ENCODE assay signal across 1 cellular context in genomic region chr16:12678983-12679382, GRCh38.
TF ChIP-seq lines count a peak whose summit lies in the region.

No MANE protein-coding gene starts in this region.

TF ChIP-seq in HepG2, 621 proteins besides CTCF, POLR2A, EP300 and RAD21 (continued from another document and continues in another):
- TF ChIP-seq, protein P1, sequence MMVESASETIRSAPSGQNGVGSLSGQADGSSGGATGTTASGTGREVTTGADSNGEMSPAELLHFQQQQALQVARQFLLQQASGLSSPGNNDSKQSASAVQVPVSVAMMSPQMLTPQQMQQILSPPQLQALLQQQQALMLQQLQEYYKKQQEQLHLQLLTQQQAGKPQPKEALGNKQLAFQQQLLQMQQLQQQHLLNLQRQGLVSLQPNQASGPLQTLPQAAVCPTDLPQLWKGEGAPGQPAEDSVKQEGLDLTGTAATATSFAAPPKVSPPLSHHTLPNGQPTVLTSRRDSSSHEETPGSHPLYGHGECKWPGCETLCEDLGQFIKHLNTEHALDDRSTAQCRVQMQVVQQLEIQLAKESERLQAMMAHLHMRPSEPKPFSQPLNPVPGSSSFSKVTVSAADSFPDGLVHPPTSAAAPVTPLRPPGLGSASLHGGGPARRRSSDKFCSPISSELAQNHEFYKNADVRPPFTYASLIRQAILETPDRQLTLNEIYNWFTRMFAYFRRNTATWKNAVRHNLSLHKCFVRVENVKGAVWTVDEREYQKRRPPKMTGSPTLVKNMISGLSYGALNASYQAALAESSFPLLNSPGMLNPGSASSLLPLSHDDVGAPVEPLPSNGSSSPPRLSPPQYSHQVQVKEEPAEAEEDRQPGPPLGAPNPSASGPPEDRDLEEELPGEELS (CRISPR knock-in tag; IDR thresholded peaks at IDR 0.05): peak; percentile 50
- TF ChIP-seq HMGXB4 (CRISPR knock-in tag; IDR thresholded peaks at IDR 0.05; ENCODE audit: borderline replicate concordance in 1 of 2, low read depth in 1 of 2) (no peak), ETV5 (CRISPR knock-in tag; IDR thresholded peaks at IDR 0.05; ENCODE audit: borderline replicate concordance) (peak; percentile 17; the same call in 1 of the 2 replicates), ZBTB3 (CRISPR knock-in tag; IDR thresholded peaks at IDR 0.05; ENCODE audit: borderline replicate concordance, low read depth) (no peak), CEBPG (CRISPR knock-in tag; IDR thresholded peaks at IDR 0.05) (peak; percentile 35; the same call in 1 of the 2 replicates), NCOA2 (CRISPR knock-in tag; IDR thresholded peaks at IDR 0.05) (peak; percentile 83), DZIP1 (CRISPR knock-in tag; IDR thresholded peaks at IDR 0.05) (no peak), ZNF431 (CRISPR knock-in tag; IDR thresholded peaks at IDR 0.05; ENCODE audit: borderline replicate concordance, low read depth) (no peak), HHEX (CRISPR knock-in tag; IDR thresholded peaks at IDR 0.05) (no peak), YEATS4 (CRISPR knock-in tag; IDR thresholded peaks at IDR 0.05; ENCODE audit: borderline replicate concordance) (no peak), KAT8 (CRISPR knock-in tag; IDR thresholded peaks at IDR 0.05) (peak; percentile 40; the same call in 1 of the 2 replicates), ZNF792 (CRISPR knock-in tag; IDR thresholded peaks at IDR 0.05) (peak; percentile 73), TRAFD1 (CRISPR knock-in tag; IDR thresholded peaks at IDR 0.05; ENCODE audit: borderline replicate concordance) (no peak), NFIC (IDR thresholded peaks at IDR 0.05; ENCODE audit: low read length) (peak; percentile 84), POGZ (CRISPR knock-in tag; IDR thresholded peaks at IDR 0.05) (peak; percentile 56), THRA (CRISPR knock-in tag; IDR thresholded peaks at IDR 0.05; ENCODE audit: borderline replicate concordance) (peak; percentile 55; the same call in 1 of the 2 replicates), ZNF280D (CRISPR knock-in tag; IDR thresholded peaks at IDR 0.05) (no peak), SMAD3 (CRISPR knock-in tag; IDR thresholded peaks at IDR 0.05) (peak; percentile 67; the same call in 1 of the 2 replicates), NFATC3 (CRISPR knock-in tag; IDR thresholded peaks at IDR 0.05) (no peak), SIX4 (CRISPR knock-in tag; IDR thresholded peaks at IDR 0.05) (0 out of 2 replicates have a peak, but pooled peaks have one; percentile 25), SRSF4 (IDR thresholded peaks at IDR 0.05; ENCODE audit: low read depth, low read length, poor library complexity, severe bottlenecking) (no peak), ZNF496 (CRISPR knock-in tag; IDR thresholded peaks at IDR 0.05; ENCODE audit: insufficient replicate concordance) (no peak), FOXK1 (CRISPR knock-in tag; IDR thresholded peaks at IDR 0.05; ENCODE audit: borderline replicate concordance, low read depth) (0 out of 2 replicates have a peak, but pooled peaks have one; percentile 30), CCDC6 (CRISPR knock-in tag; IDR thresholded peaks at IDR 0.05) (no peak), ZNF562 (CRISPR knock-in tag; IDR thresholded peaks at IDR 0.05; ENCODE audit: borderline replicate concordance) (no peak), KDM1A (CRISPR knock-in tag; IDR thresholded peaks at IDR 0.05) (0 out of 2 replicates have a peak, but pooled peaks have one; percentile 50), HES4 (CRISPR knock-in tag; IDR thresholded peaks at IDR 0.05; ENCODE audit: borderline replicate concordance) (no peak), MIER3 (CRISPR knock-in tag; IDR thresholded peaks at IDR 0.05; ENCODE audit: borderline replicate concordance) (peak; percentile 41; the same call in 1 of the 2 replicates), SOX13 (IDR thresholded peaks at IDR 0.05) (0 out of 2 replicates have a peak, but pooled peaks have one; percentile 35), SOX13 (CRISPR knock-in tag; conservative IDR thresholded peaks at IDR 0.05 in 1 of 2, IDR thresholded peaks at IDR 0.05 in 1 of 2) (peak in 1 of 2 experiments; percentile 94; a peak in 2 of 4 replicates), SAP130 (CRISPR knock-in tag; IDR thresholded peaks at IDR 0.05; ENCODE audit: low read depth) (peak; percentile 54)
- TF ChIP-seq, protein P2, sequence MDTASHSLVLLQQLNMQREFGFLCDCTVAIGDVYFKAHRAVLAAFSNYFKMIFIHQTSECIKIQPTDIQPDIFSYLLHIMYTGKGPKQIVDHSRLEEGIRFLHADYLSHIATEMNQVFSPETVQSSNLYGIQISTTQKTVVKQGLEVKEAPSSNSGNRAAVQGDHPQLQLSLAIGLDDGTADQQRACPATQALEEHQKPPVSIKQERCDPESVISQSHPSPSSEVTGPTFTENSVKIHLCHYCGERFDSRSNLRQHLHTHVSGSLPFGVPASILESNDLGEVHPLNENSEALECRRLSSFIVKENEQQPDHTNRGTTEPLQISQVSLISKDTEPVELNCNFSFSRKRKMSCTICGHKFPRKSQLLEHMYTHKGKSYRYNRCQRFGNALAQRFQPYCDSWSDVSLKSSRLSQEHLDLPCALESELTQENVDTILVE (CRISPR knock-in tag; IDR thresholded peaks at IDR 0.05): 0 out of 2 replicates have a peak, but pooled peaks have one; percentile 67
- TF ChIP-seq, protein P3, sequence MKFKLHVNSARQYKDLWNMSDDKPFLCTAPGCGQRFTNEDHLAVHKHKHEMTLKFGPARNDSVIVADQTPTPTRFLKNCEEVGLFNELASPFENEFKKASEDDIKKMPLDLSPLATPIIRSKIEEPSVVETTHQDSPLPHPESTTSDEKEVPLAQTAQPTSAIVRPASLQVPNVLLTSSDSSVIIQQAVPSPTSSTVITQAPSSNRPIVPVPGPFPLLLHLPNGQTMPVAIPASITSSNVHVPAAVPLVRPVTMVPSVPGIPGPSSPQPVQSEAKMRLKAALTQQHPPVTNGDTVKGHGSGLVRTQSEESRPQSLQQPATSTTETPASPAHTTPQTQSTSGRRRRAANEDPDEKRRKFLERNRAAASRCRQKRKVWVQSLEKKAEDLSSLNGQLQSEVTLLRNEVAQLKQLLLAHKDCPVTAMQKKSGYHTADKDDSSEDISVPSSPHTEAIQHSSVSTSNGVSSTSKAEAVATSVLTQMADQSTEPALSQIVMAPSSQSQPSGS (CRISPR knock-in tag; IDR thresholded peaks at IDR 0.05): peak; percentile 50; the same call in 1 of the 2 replicates
- TF ChIP-seq, protein P4, sequence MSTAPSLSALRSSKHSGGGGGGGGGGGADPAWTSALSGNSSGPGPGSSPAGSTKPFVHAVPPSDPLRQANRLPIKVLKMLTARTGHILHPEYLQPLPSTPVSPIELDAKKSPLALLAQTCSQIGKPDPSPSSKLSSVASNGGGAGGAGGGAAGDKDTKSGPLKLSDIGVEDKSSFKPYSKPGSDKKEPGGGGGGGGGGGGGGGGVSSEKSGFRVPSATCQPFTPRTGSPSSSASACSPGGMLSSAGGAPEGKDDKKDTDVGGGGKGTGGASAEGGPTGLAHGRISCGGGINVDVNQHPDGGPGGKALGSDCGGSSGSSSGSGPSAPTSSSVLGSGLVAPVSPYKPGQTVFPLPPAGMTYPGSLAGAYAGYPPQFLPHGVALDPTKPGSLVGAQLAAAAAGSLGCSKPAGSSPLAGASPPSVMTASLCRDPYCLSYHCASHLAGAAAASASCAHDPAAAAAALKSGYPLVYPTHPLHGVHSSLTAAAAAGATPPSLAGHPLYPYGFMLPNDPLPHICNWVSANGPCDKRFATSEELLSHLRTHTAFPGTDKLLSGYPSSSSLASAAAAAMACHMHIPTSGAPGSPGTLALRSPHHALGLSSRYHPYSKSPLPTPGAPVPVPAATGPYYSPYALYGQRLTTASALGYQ (CRISPR knock-in tag; IDR thresholded peaks at IDR 0.05): peak; percentile 63; the same call in 1 of the 2 replicates
- TF ChIP-seq, protein P5, sequence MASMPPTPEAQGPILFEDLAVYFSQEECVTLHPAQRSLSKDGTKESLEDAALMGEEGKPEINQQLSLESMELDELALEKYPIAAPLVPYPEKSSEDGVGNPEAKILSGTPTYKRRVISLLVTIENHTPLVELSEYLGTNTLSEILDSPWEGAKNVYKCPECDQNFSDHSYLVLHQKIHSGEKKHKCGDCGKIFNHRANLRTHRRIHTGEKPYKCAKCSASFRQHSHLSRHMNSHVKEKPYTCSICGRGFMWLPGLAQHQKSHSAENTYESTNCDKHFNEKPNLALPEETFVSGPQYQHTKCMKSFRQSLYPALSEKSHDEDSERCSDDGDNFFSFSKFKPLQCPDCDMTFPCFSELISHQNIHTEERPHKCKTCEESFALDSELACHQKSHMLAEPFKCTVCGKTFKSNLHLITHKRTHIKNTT (CRISPR knock-in tag; IDR thresholded peaks at IDR 0.05): no peak
- TF ChIP-seq, protein P6, sequence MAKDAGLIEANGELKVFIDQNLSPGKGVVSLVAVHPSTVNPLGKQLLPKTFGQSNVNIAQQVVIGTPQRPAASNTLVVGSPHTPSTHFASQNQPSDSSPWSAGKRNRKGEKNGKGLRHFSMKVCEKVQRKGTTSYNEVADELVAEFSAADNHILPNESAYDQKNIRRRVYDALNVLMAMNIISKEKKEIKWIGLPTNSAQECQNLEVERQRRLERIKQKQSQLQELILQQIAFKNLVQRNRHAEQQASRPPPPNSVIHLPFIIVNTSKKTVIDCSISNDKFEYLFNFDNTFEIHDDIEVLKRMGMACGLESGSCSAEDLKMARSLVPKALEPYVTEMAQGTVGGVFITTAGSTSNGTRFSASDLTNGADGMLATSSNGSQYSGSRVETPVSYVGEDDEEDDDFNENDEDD (CRISPR knock-in tag; IDR thresholded peaks at IDR 0.05; ENCODE audit: borderline replicate concordance): no peak
